In the genomic region with DNA sequence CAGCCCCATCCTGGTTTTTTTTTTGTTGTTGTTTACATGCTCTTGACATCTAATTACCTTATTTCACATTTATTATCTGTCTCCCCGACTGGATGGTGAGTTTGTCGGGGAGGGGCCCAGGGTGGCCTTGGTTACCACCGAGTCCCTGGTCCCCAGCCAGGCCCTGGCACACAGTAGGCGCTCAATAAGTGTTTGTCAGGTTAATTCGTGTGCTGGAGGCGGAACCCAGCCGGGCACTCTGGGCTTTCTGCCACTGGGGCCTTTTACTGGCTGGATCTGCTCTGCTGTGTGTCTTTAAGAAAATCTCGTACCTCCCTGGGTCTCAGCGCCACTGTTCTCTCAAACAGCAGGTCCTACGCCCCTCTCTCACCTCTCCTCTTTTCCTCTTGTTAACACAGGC, we compare ENCODE assay signal across 22 cellular contexts. TPM values are rescaled to one million over a fixed set of nuclear protein-coding genes. Genes with fewer than 3 reads are reported as not detected.
DNase-seq lines count a peak whose midpoint lies in the region; ATAC-seq, FAIRE-seq and TF ChIP-seq lines count a peak whose summit lies in the region.
"Had no signal": no experiment of that assay in that cellular context is flagged by ENCODE, and none has a peak within 500 bp of the region (broad histone marks: within the 10 kb centered on the region; RNA-seq: fewer than 3 reads in every experiment).

No MANE protein-coding gene starts in this region.

- H3K4me3 ChIP-seq in A549 (no peak overlapping the region), mesenchymal stem cell (ENCODE audit: insufficient read depth in 1 of 2, low read depth in 1 of 2, low read length in 2 of 2) (no peak overlapping the region), left lung (no peak overlapping the region)
- no peak overlapping the region for H3K4me3 ChIP-seq in BLaER1 treated with 17β-estradiol and CSF1 and Interleukin-3, amounts not matched to agents 10 nM and 100 nM

- H3K27me3 ChIP-seq in BLaER1 treated with 17β-estradiol and CSF1 and Interleukin-3, amounts not matched to agents 10 nM and 100 nM = peaks cover 16 to 27% (median 21%) of the 10 kb centered on the region in 11 experiments
- peaks cover 29 to 33% of the 10 kb centered on the region in 2 experiments for H3K27me3 ChIP-seq in mesenchymal stem cell (ENCODE audit: control insufficient read depth in 1 of 2, insufficient read depth in 1 of 2, low read length in 2 of 2)
- H3K27me3 ChIP-seq in left lung = peaks cover 3 to 31% of the 10 kb centered on the region in 2 donors

- TF ChIP-seq RAD21 in A549 (conservative IDR thresholded peaks at IDR 0.05 in 1 of 2, IDR thresholded peaks at IDR 0.05 in 1 of 2) = no peak

- H4K8ac ChIP-seq in mesenchymal stem cell (ENCODE audit: low read length) = no peak overlapping the region

- H4K91ac ChIP-seq in mesenchymal stem cell (ENCODE audit: low read length) = no peak overlapping the region

- H2AFZ ChIP-seq in mesenchymal stem cell (ENCODE audit: low read depth, low read length) = no peak overlapping the region

- peak overlapping the region; percentile 5 to 39; a peak in 1 of 6 replicates for H3K27ac ChIP-seq in A549
- H3K27ac ChIP-seq in BLaER1 treated with 17β-estradiol and CSF1 and Interleukin-3, amounts not matched to agents 10 nM and 100 nM = peak overlapping the region in 3 of 11 experiments; percentile 32 to 36 (median 32); a peak in 3 of 22 replicates
- H3K27ac ChIP-seq in RWPE1 = peak overlapping the region; percentile 62
- H3K27ac ChIP-seq in mesenchymal stem cell (ENCODE audit: low read length, poor library complexity, severe bottlenecking) = no peak overlapping the region
- no peak overlapping the region for H3K27ac ChIP-seq in left lung

- intact Hi-C loops in left lung (cut with DNase I) = loop anchor here in 1 of 2 donors (5.0 kb wide), 1 partner anchor 83 kb away; no protein-coding TSS in a partner anchor

- H3K9ac ChIP-seq in BLaER1 treated with 17β-estradiol and CSF1 and Interleukin-3, amounts not matched to agents 10 nM and 100 nM = peak overlapping the region in 1 of 11 experiments; percentile 0; a peak in 1 of 22 replicates
- H3K9ac ChIP-seq in mesenchymal stem cell (ENCODE audit: low read length) = no peak overlapping the region

- no peak for DNase-seq in A549 (ENCODE audit: low read depth in 1 of 2, low spot score in 1 of 2)
- DNase-seq in RWPE1 (ENCODE audit: low spot score) = no peak
- DNase-seq in mesenchymal stem cell = no peak
- no peak for DNase-seq in activated CD4-positive, alpha-beta T cell treated with anti-CD3 and anti-CD28 coated beads, Interleukin-2, amount 50 U/mL, for 4 hours
- DNase-seq in left lung = no peak
- DNase-seq in activated CD4-positive, alpha-beta T cell treated with anti-CD3 and anti-CD28 coated beads for 4 hours = no peak
- no peak for DNase-seq in GM03348 (ENCODE audit: low spot score)
- DNase-seq: CD4-positive, alpha-beta memory T cell; DMS153; DMS79; GDM1; GOT3; H7; HFFc6 had no signal

- CTCF ChIA-PET in A549 (lab: Yijun Ruan, JAX) (interaction anchor here (0.7 to 3.5 kb wide), 3 partner anchors 14 to 82 kb away, joined by 3 to 25 read pairs (median 16); no protein-coding TSS in a partner anchor), RWPE1 (lab: Yijun Ruan, JAX) (interaction anchor here (0.6 to 1.0 kb wide), 3 partner anchors 14 to 343 kb away, joined by 3 to 6 read pairs (median 3); no protein-coding TSS in a partner anchor)

- peak overlapping the region; percentile 73 for H2BK120ac ChIP-seq in mesenchymal stem cell (ENCODE audit: low read depth, low read length)

- no peak overlapping the region for H3K14ac ChIP-seq in mesenchymal stem cell (ENCODE audit: low read length in 2 of 2)

- no peaks in the 10 kb centered on the region for H3K36me3 ChIP-seq in BLaER1 treated with 17β-estradiol and CSF1 and Interleukin-3, amounts not matched to agents 10 nM and 100 nM
- H3K36me3 ChIP-seq in mesenchymal stem cell (ENCODE audit: control insufficient read depth in 1 of 2, insufficient read depth in 2 of 2, low read depth in 1 of 2, low read length in 2 of 2) (no peaks in the 10 kb centered on the region), left lung (no peaks in the 10 kb centered on the region)

- no peak overlapping the region for H2AK5ac ChIP-seq in mesenchymal stem cell (ENCODE audit: low read length, severe bottlenecking)

- no peak for FAIRE-seq in A549 (lab: Jason Lieb, UNC)
- FAIRE-seq: A204.1, HTR-8/SVneo had no signal

- no peak overlapping the region for H3K18ac ChIP-seq in mesenchymal stem cell (ENCODE audit: low read depth in 1 of 2, low read length in 2 of 2)

- no peaks in the 10 kb centered on the region for H3K79me1 ChIP-seq in mesenchymal stem cell (replicated peaks; ENCODE audit: low read length, poor library complexity, severe bottlenecking)

- WGBS in A549 (ENCODE audit: missing lambda C conversion rate) = 63% methylated on average over 10 of the region's 10 CpGs
- WGBS in mesenchymal stem cell = 72% methylated on average over 9 of the region's 10 CpGs

- no peaks in the 10 kb centered on the region for H3K9me3 ChIP-seq in A549
- H3K9me3 ChIP-seq in BLaER1 treated with 17β-estradiol and CSF1 and Interleukin-3, amounts not matched to agents 10 nM and 100 nM (replicated peaks in 1 of 11) = no peaks in the 10 kb centered on the region
- H3K9me3 ChIP-seq in mesenchymal stem cell (ENCODE audit: control insufficient read depth, low read length) = no peaks in the 10 kb centered on the region
- no peaks in the 10 kb centered on the region for H3K9me3 ChIP-seq in left lung

- H2BK15ac ChIP-seq in mesenchymal stem cell (ENCODE audit: low read depth, poor library complexity, severe bottlenecking) = peak overlapping the region; percentile 12

- POLR2A ChIA-PET in A549 (lab: Yijun Ruan, JAX) = interaction anchor here (0.7 to 0.9 kb wide), 2 partner anchors 18 to 214 kb away, joined by 4 to 6 read pairs; no protein-coding TSS in a partner anchor
- POLR2A ChIA-PET in RWPE1 (lab: Yijun Ruan, JAX; ENCODE audit: low non-redundant PET) = interaction anchor here (0.6 kb wide), 1 partner anchor 61 kb away, joined by 28 read pairs; no protein-coding TSS in a partner anchor

- no peak overlapping the region for H2BK5ac ChIP-seq in mesenchymal stem cell (ENCODE audit: low read depth, low read length, poor library complexity, severe bottlenecking)

- TF ChIP-seq EP300 in A549 (IDR thresholded peaks at IDR 0.05) = no peak

- TF ChIP-seq CTCF in A549 (IDR thresholded peaks at IDR 0.05) = no peak
- TF ChIP-seq CTCF in RWPE1 (conservative IDR thresholded peaks at IDR 0.05; ENCODE audit: low read depth) = no peak
- no peak for TF ChIP-seq CTCF in left lung (IDR thresholded peaks at IDR 0.05)

- H3K4ac ChIP-seq in mesenchymal stem cell (ENCODE audit: low read depth in 1 of 2, low read length in 2 of 2) = no peak overlapping the region

- no peak overlapping the region for H2BK12ac ChIP-seq in mesenchymal stem cell (ENCODE audit: low read length in 2 of 2)

- peaks cover 6% of the 10 kb centered on the region; the same call in 2 of the 3 replicates for H3K4me1 ChIP-seq in A549
- H3K4me1 ChIP-seq in BLaER1 treated with 17β-estradiol and CSF1 and Interleukin-3, amounts not matched to agents 10 nM and 100 nM = peaks cover 0 to 33% (median 22%) of the 10 kb centered on the region in 10 experiments; a peak in 17 of 20 replicates
- H3K4me1 ChIP-seq in mesenchymal stem cell (ENCODE audit: control insufficient read depth, insufficient read depth, low read depth, low read length) = peaks cover 7% of the 10 kb centered on the region
- peaks cover 0 to 12% of the 10 kb centered on the region in 2 donors for H3K4me1 ChIP-seq in left lung

- H3K23ac ChIP-seq in mesenchymal stem cell (ENCODE audit: low read length in 2 of 2) = no peak overlapping the region

- no peak for ATAC-seq in A549
- ATAC-seq in left lung = no peak
- ATAC-seq: HCT116 had no signal

- H4K20me1 ChIP-seq in BLaER1 treated with 17β-estradiol and CSF1 and Interleukin-3, amounts not matched to agents 10 nM and 100 nM = peaks cover 0 to 2% (median 0%) of the 10 kb centered on the region in 11 experiments; a peak in 3 of 22 replicates

- H3K4me2 ChIP-seq in A549 = no peak overlapping the region
- peak overlapping the region in 8 of 11 experiments; percentile 16 to 60 (median 38); a peak in 8 of 22 replicates for H3K4me2 ChIP-seq in BLaER1 treated with 17β-estradiol and CSF1 and Interleukin-3, amounts not matched to agents 10 nM and 100 nM
- H3K4me2 ChIP-seq in mesenchymal stem cell (ENCODE audit: low read length, poor library complexity, severe bottlenecking) = no peak overlapping the region

- no peak for TF ChIP-seq POLR2A in A549 (IDR thresholded peaks at IDR 0.05; ENCODE audit: low read length)

RNA-seq across cellular contexts. Expression of gene NRTN, which starts 4.6 kb away (rescaled TPM):
- 0.32 and 0.38 TPM in 2 replicates for polyA plus RNA-seq in A549 (2011; rRNA removed)
- polyA plus RNA-seq in A549 (2012; cell fraction: cytosol; rRNA removed) = 0.86 and 1.1 TPM in 2 replicates
- polyA plus RNA-seq in A549 (2012; cell fraction: nucleus; rRNA removed) = 0.67 and 0.88 TPM in 2 replicates
- polyA plus RNA-seq in A549 (2017; fragmentation: RNase III; extraction: RNeasy Plus Mini Kit Qiagen cat#74134 plus additional on column Dnase treatment) = 0.45 to 0.61 TPM (median 0.50 TPM) in 3 replicates
- polyA minus RNA-seq in A549 (2011; rRNA and poly(A)+ RNA removed) = 0.24 and 0.33 TPM in 2 replicates
- polyA plus RNA-seq in mesenchymal stem cell (2013, experiment 1 of 2) = 2.1 TPM
- 2.2 TPM for polyA plus RNA-seq in mesenchymal stem cell (2013, experiment 2 of 2)
- total RNA-seq in left lung = 1 to 10 TPM; 1.5 to 1.6 TPM
- total RNA-seq: HFFc6 had no signal
- polyA plus RNA-seq: CD14-positive monocyte, IgD-negative memory B cell had no signal

RNA-seq across cellular contexts. Expression of gene DUS3L, which starts 18.5 kb away (rescaled TPM):
- polyA plus RNA-seq in A549 (2011; rRNA removed) (15.5 and 16.3 TPM in 2 replicates), A549 (2017; fragmentation: RNase III; extraction: RNeasy Plus Mini Kit Qiagen cat#74134 plus additional on column Dnase treatment) (26.9 to 29.4 TPM (median 27.9 TPM) in 3 replicates)
- polyA plus RNA-seq in A549 (2012; cell fraction: cytosol; rRNA removed) = 53.3 and 66.5 TPM in 2 replicates
- polyA plus RNA-seq in A549 (2012; cell fraction: nucleus; rRNA removed) = 222 and 288 TPM in 2 replicates
- 10.9 and 20.9 TPM in 2 replicates for polyA minus RNA-seq in A549 (2011; rRNA and poly(A)+ RNA removed)
- polyA plus RNA-seq in mesenchymal stem cell (2013, experiment 1 of 2) = 14.3 TPM
- 12.7 TPM for polyA plus RNA-seq in mesenchymal stem cell (2013, experiment 2 of 2)
- total RNA-seq in left lung = 10 to 100 TPM; 15.8 to 38.4 TPM

RNA-seq across cellular contexts. Expression of gene PRR22, which starts 24.9 kb away (rescaled TPM):
- polyA plus RNA-seq in A549 (2011; rRNA removed) (0.46 and 0.65 TPM in 2 replicates), A549 (2017; fragmentation: RNase III; extraction: RNeasy Plus Mini Kit Qiagen cat#74134 plus additional on column Dnase treatment) (2.0 to 2.3 TPM (median 2.2 TPM) in 3 replicates)
- 2.4 and 3.6 TPM in 2 replicates for polyA plus RNA-seq in A549 (2012; cell fraction: cytosol; rRNA removed)
- polyA plus RNA-seq in A549 (2012; cell fraction: nucleus; rRNA removed) = 27.6 and 34.7 TPM in 2 replicates
- 0.25 and 0.29 TPM in 2 replicates for polyA minus RNA-seq in A549 (2011; rRNA and poly(A)+ RNA removed)
- polyA plus RNA-seq in mesenchymal stem cell (2013, experiment 1 of 2) = 1.4 TPM
- polyA plus RNA-seq in mesenchymal stem cell (2013, experiment 2 of 2) = 1.5 TPM
- total RNA-seq in left lung = 1 to 10 TPM; 1.7 to 4.5 TPM
- polyA plus RNA-seq: CD4-positive, alpha-beta memory T cell; IgD-negative memory B cell had no signal

RNA-seq across cellular contexts. Expression of gene FUT6, which starts 30.0 kb away (rescaled TPM):
- 0.12 TPM in 1 of 2 replicates, not detected in the other for polyA plus RNA-seq in A549 (2011; rRNA removed)
- 0.03 and 0.05 TPM in 2 replicates for polyA plus RNA-seq in A549 (2012; cell fraction: cytosol; rRNA removed)
- not detected in 2 replicates for polyA plus RNA-seq in A549 (2012; cell fraction: nucleus; rRNA removed)
- polyA plus RNA-seq in A549 (2017; fragmentation: RNase III; extraction: RNeasy Plus Mini Kit Qiagen cat#74134 plus additional on column Dnase treatment) = not detected in 3 replicates
- polyA minus RNA-seq in A549 (2011; rRNA and poly(A)+ RNA removed) = not detected in 2 replicates
- polyA plus RNA-seq in mesenchymal stem cell (2013, experiment 1 of 2) = not detected
- polyA plus RNA-seq in mesenchymal stem cell (2013, experiment 2 of 2) = not detected
- total RNA-seq in left lung = under 1 TPM; 0.32 to 0.73 TPM
- total RNA-seq: CD4-positive, alpha-beta memory T cell; Daoy; H7; HFFc6 had no signal
- polyA plus RNA-seq: BJ; CD14-positive monocyte; CD4-positive, alpha-beta memory T cell had no signal

RNA-seq across cellular contexts. Expression of gene FUT3, which starts 41.8 kb away (rescaled TPM):
- polyA plus RNA-seq in A549 (2011; rRNA removed) (0.09 and 0.20 TPM in 2 replicates), A549 (2017; fragmentation: RNase III; extraction: RNeasy Plus Mini Kit Qiagen cat#74134 plus additional on column Dnase treatment) (0.09 TPM in 1 of 3 replicates, not detected in the others)
- 0.03 and 0.04 TPM in 2 replicates for polyA plus RNA-seq in A549 (2012; cell fraction: cytosol; rRNA removed)
- polyA plus RNA-seq in A549 (2012; cell fraction: nucleus; rRNA removed) = 0.20 and 0.59 TPM in 2 replicates
- polyA minus RNA-seq in A549 (2011; rRNA and poly(A)+ RNA removed) = not detected in 2 replicates
- not detected for polyA plus RNA-seq in mesenchymal stem cell (2013, experiment 1 of 2)
- not detected for polyA plus RNA-seq in mesenchymal stem cell (2013, experiment 2 of 2)
- 10 to 100 TPM; 25.2 to 31.4 TPM for total RNA-seq in left lung
- total RNA-seq: Daoy, H7, HFFc6 had no signal
- polyA plus RNA-seq: BJ; CD14-positive monocyte; CD4-positive, alpha-beta memory T cell; IgD-negative memory B cell had no signal

Comparison
In these comparisons a context has a peak if more than half of its experiments do, and no peak if none do; other contexts are left out.
1. H3K27ac ChIP-seq: peak in A549 (2 of 2) and RWPE1 (single experiment); none in mesenchymal stem cell (single experiment) and left lung (0 of 2).
2. H3K4me2 ChIP-seq: peak in BLaER1 treated with 17β-estradiol and CSF1 and Interleukin-3, amounts not matched to agents 10 nM and 100 nM (8 of 11); none in A549 (single experiment) and mesenchymal stem cell (single experiment).